8 cellular contexts compared by ENCODE assay signal in the genomic region with DNA sequence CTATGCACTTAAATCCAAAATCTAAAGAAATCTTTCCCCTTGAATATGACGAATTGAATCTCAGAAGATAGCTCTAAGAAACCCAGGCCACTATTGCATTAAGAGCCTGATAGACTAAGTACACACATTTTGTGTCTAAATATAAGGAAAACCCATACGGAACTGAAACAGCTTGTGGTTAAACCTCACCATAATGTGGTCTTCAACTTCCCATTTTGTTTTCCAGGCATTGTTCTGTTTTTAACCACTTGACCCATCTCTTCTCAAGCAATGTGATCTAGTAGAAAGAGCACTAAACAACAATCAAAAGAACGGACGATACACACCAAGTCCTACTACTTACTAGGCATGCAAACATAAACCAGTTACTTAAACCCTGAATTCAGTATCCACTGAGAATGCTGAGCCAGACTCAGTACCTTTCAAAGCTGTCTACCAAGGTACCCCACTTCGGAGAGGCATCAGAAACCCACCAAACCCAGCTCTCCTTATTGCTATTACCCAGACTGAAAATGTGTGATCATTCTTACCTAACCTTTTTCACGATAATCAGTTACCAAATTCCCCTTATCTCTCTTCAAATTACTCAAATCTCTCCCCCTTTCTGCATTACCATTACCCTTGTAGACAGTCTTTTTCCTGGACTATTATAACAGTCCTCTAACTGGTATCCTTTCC. TPM values are rescaled to one million over a fixed set of nuclear protein-coding genes. Genes with fewer than 3 reads are reported as not detected.
A peak's percentile ranks its signal among the peaks of the same experiment; 100 is the strongest.
DNase-seq lines count a peak whose midpoint lies in the region; ATAC-seq and TF ChIP-seq lines count a peak whose summit lies in the region.

No MANE protein-coding gene starts in this region.

- no peak for TF ChIP-seq CTCF in GM12864 (IDR thresholded peaks at IDR 0.05; ENCODE audit: low read depth, low read length, missing control alignments)
- TF ChIP-seq CTCF in HL-60 (IDR thresholded peaks at IDR 0.05; ENCODE audit: insufficient read depth, low read length) = no peak

- no peaks in the 10 kb centered on the region for H3K27me3 Mint-ChIP-seq in effector memory CD8-positive, alpha-beta T cell

- no peak overlapping the region; the same call in 1 of the 2 replicates for H3K4me3 ChIP-seq in GM12864 (ENCODE audit: low read depth, low read length)
- H3K4me3 ChIP-seq in HL-60 (replicated peaks; ENCODE audit: insufficient read depth, low read length) = no peak overlapping the region

- peaks cover 11% of the 10 kb centered on the region for H3K36me3 Mint-ChIP-seq in effector memory CD8-positive, alpha-beta T cell (ENCODE audit: insufficient read depth)

- peaks cover 8% of the 10 kb centered on the region for H3K27me3 ChIP-seq in HL-60 (ENCODE audit: insufficient read depth, poor library complexity, severe bottlenecking)

- peaks cover 12 to 29% of the 10 kb centered on the region in 2 donors for H3K4me1 Mint-ChIP-seq in effector memory CD8-positive, alpha-beta T cell (ENCODE audit: low read depth in 2 of 2)

- no peaks in the 10 kb centered on the region for H3K9me3 Mint-ChIP-seq in effector memory CD8-positive, alpha-beta T cell

- H3K27ac ChIP-seq in HL-60 (replicated peaks) = no peak overlapping the region

- ATAC-seq in GM21390 (IDR thresholded peaks at IDR 0.05; ENCODE audit: unreplicated experiment) (peak; percentile 71), esophagus mucosa (no peak)
- ATAC-seq in effector memory CD8-positive, alpha-beta T cell (replicated peaks) = peak; percentile 35

- DNase-seq in GM12864 (ENCODE audit: low read depth) = peak; percentile 85
- peak; percentile 61 to 75 for DNase-seq in HL-60 (ENCODE audit: low read depth in 1 of 2, low spot score in 1 of 2)
- no peak for DNase-seq in effector memory CD8-positive, alpha-beta T cell
- no peak for DNase-seq in NCI-H1694 (lab: John Stamatoyannopoulos, UW)
- DNase-seq in central memory CD4-positive, alpha-beta T cell = no peak
- no peak for DNase-seq in HuH-7 (ENCODE audit: low spot score)

- no peak overlapping the region for H3K4me3 Mint-ChIP-seq in effector memory CD8-positive, alpha-beta T cell

- H3K27ac Mint-ChIP-seq in effector memory CD8-positive, alpha-beta T cell = peak overlapping the region in 1 of 2 donors; percentile 17

RNA-seq across cellular contexts. Expression of gene OTUD7B, which starts 12.8 kb away (rescaled TPM):
- total RNA-seq in esophagus mucosa = 11.8 TPM

Comparison
In these comparisons a context has a peak if more than half of its experiments do, and no peak if none do; other contexts are left out.
1. DNase-seq: peak in GM12864 (single experiment) and HL-60 (2 of 2); none in effector memory CD8-positive, alpha-beta T cell (0 of 3), NCI-H1694 (single experiment), central memory CD4-positive, alpha-beta T cell (single experiment) and HuH-7 (single experiment).